Comparison of ENCODE assay signal across 8 cellular contexts in genomic region chr1:236795757-236796719, GRCh38. TPM values are rescaled to one million over a fixed set of nuclear protein-coding genes. Genes with fewer than 3 reads are reported as not detected.
DNase-seq lines count a peak whose midpoint lies in the region; ATAC-seq and TF ChIP-seq lines count a peak whose summit lies in the region.

No MANE protein-coding gene starts in this region.

- 1 to 2% methylated on average over 41 of the region's 41 CpGs for WGBS in sigmoid colon, 2 donors

- peak overlapping the region; percentile 62 to 97 (median 73) for H3K4me3 ChIP-seq in sigmoid colon

- ATAC-seq in HG02678 (IDR thresholded peaks at IDR 0.05; ENCODE audit: unreplicated experiment) = peak; percentile 31
- peak; percentile 35 to 56 for ATAC-seq in left cardiac atrium

- no peak for TF ChIP-seq POLR2A in sigmoid colon (IDR thresholded peaks at IDR 0.05)

- no peak for TF ChIP-seq EP300 in sigmoid colon (IDR thresholded peaks at IDR 0.05)

- no peaks in the 10 kb centered on the region for H3K27me3 ChIP-seq in sigmoid colon

- peak overlapping the region; percentile 88 to 97 (median 92) for H3K27ac ChIP-seq in sigmoid colon

- peaks cover 0 to 34% (median 27%) of the 10 kb centered on the region in 4 donors for H3K4me1 ChIP-seq in sigmoid colon

- intact Hi-C loops in left cardiac atrium (cut with DNase I) = no loop called here
- intact Hi-C loops in sigmoid colon (cut with DNase I) = loop anchor here (1.0 to 10.0 kb wide), 4 partner anchors 95 to 511 kb away; partner anchors contain the start of genes ERO1B, HEATR1 and LGALS8

- DNase-seq in NCI-H748 (lab: John Stamatoyannopoulos, UW; ENCODE audit: unreplicated experiment) (peak; percentile 48), NCI-H748 treated with DMSO at 0.1 percent for 48 hours (lab: John Stamatoyannopoulos, UW) (no peak), NCI-H345 treated with DMSO at 0.1 percent for 48 hours (lab: John Stamatoyannopoulos, UW; ENCODE audit: unreplicated experiment) (peak; percentile 26), left cardiac atrium (no peak), sigmoid colon (no peak), COR-L47 (lab: John Stamatoyannopoulos, UW) (no peak)
- peak; percentile 75 for DNase-seq in activated naive CD4-positive, alpha-beta T cell treated with anti-CD3 and anti-CD28 coated beads, Interleukin-2, amount 50 U/mL, for 16 hours

- no peaks in the 10 kb centered on the region for H3K9me3 ChIP-seq in sigmoid colon

- H3K36me3 ChIP-seq in sigmoid colon = no peaks in the 10 kb centered on the region

- TF ChIP-seq CTCF in sigmoid colon (IDR thresholded peaks at IDR 0.05) = no peak

RNA-seq across cellular contexts. Expression of gene MTR, which starts 0.9 kb away (rescaled TPM):
- total RNA-seq in left cardiac atrium = 10 to 100 TPM; 33.4 to 44.7 TPM
- total RNA-seq in sigmoid colon = 10 to 100 TPM; 28.2 to 38.4 (median 30.7) TPM
- polyA plus RNA-seq in sigmoid colon = 1 to 10 TPM; 1.2 to 6.8 (median 1.8) TPM

Comparison
In these comparisons a context has a peak if more than half of its experiments do, and no peak if none do; other contexts are left out.
1. DNase-seq: peak in NCI-H748 (single experiment), NCI-H345 treated with DMSO at 0.1 percent for 48 hours (single experiment) and activated naive CD4-positive, alpha-beta T cell treated with anti-CD3 and anti-CD28 coated beads, Interleukin-2, amount 50 U/mL, for 16 hours (single experiment); none in NCI-H748 treated with DMSO at 0.1 percent for 48 hours (single experiment), left cardiac atrium (single experiment), sigmoid colon (single experiment) and COR-L47 (single experiment).